In genomic region chrX:135345328-135345645, GRCh38 we compare ENCODE assay signal across 8 cellular contexts. TPM values are rescaled to one million over a fixed set of nuclear protein-coding genes. Genes with fewer than 3 reads are reported as not detected.
DNase-seq lines count a peak whose midpoint lies in the region; ATAC-seq and TF ChIP-seq lines count a peak whose summit lies in the region.

No MANE protein-coding gene starts in this region.

- H3K79me2 ChIP-seq in DOHH2 (ENCODE audit: control insufficient read depth, low read length) = peaks cover 35% of the 10 kb centered on the region

- H3K27ac ChIP-seq in DOHH2 (ENCODE audit: low read depth, low read length) = no peak overlapping the region

- peaks cover 8% of the 10 kb centered on the region for H3K36me3 Mint-ChIP-seq in MCF 10A (ENCODE audit: insufficient read depth, unreplicated experiment)

- POLR2A ChIA-PET in MCF 10A (lab: Yijun Ruan, JAX) = interaction anchor here (0.9 kb wide), 1 partner anchor 11 kb away, joined by 3 read pairs; no protein-coding TSS in a partner anchor

- H4K20me1 ChIP-seq in DOHH2 (ENCODE audit: control insufficient read depth, insufficient read depth, low read depth, low read length) = 0 out of 2 replicates have a peak, but pooled peaks cover 4% of the 10 kb centered on the region

- CTCF ChIA-PET in MCF 10A (lab: Yijun Ruan, JAX) = no interaction called here

- H3K4me1 Mint-ChIP-seq in MCF 10A (ENCODE audit: insufficient read depth, unreplicated experiment) = no peaks in the 10 kb centered on the region

- peaks cover 3% of the 10 kb centered on the region for H3K27me3 Mint-ChIP-seq in MCF 10A (ENCODE audit: insufficient read depth, unreplicated experiment)

- peaks cover 9% of the 10 kb centered on the region for H3K36me3 ChIP-seq in DOHH2 (ENCODE audit: control insufficient read depth, low read length)

- ATAC-seq in HG03439 (IDR thresholded peaks at IDR 0.05; ENCODE audit: unreplicated experiment) = no peak

- H3K4me3 ChIP-seq in DOHH2 (ENCODE audit: low read length) = peak overlapping the region; percentile 82

- H3K4me2 ChIP-seq in DOHH2 (ENCODE audit: low read length) = peak overlapping the region; percentile 76

- peaks cover 22% of the 10 kb centered on the region for H3K4me1 ChIP-seq in DOHH2 (ENCODE audit: control insufficient read depth, low read length)

- DNase-seq in NCI-H1092 (lab: John Stamatoyannopoulos, UW) (peak; percentile 49), MCF 10A (ENCODE audit: unreplicated experiment) (peak; percentile 75), left kidney (ENCODE audit: low read depth, low spot score) (peak; percentile 59), superior temporal gyrus (ENCODE audit: extremely low spot score) (peak; percentile 6), OCI-M1 (lab: John Stamatoyannopoulos, UW) (no peak), cerebellar cortex (ENCODE audit: low spot score) (no peak)

- no peak for TF ChIP-seq CTCF in DOHH2 (IDR thresholded peaks at IDR 0.05; ENCODE audit: low read depth, low read length, poor library complexity, severe bottlenecking)
- TF ChIP-seq CTCF in MCF 10A (IDR thresholded peaks at IDR 0.05; ENCODE audit: unreplicated experiment) = no peak

- no peaks in the 10 kb centered on the region for H3K9me3 ChIP-seq in DOHH2 (ENCODE audit: control insufficient read depth, insufficient read depth, low read length)

- intact Hi-C loops in MCF 10A (cut with micrococcal nuclease) = no loop called here

- H3K9me3 Mint-ChIP-seq in MCF 10A (ENCODE audit: unreplicated experiment) = no peaks in the 10 kb centered on the region

- H3F3A ChIP-seq in DOHH2 (ENCODE audit: control insufficient read depth, insufficient read depth) = no peaks in the 10 kb centered on the region

- no TSS peak for BruUV-seq in MCF 10A (replicated peaks; lab: Mats Ljungman, UMichigan)

- peak overlapping the region; percentile 81 for H3K4me3 Mint-ChIP-seq in MCF 10A (ENCODE audit: unreplicated experiment)

- H3K27me3 ChIP-seq in DOHH2 (ENCODE audit: control insufficient read depth, low read length) = no peaks in the 10 kb centered on the region

- H3K27ac Mint-ChIP-seq in MCF 10A (ENCODE audit: low read depth, unreplicated experiment) = peak overlapping the region; percentile 97

- H3K9me2 ChIP-seq in DOHH2 (replicated peaks; ENCODE audit: control insufficient read depth, low read length) = no peaks in the 10 kb centered on the region

RNA-seq across cellular contexts. Expression of gene ZNF449, which starts 0.7 kb away (rescaled TPM):
- total RNA-seq in MCF 10A (2022) = 6.2 and 7.6 TPM in 2 replicates

RNA-seq across cellular contexts. Expression of gene ZNF75D, which starts 1.4 kb away (rescaled TPM):
- 4.9 and 5.4 TPM in 2 replicates for total RNA-seq in MCF 10A (2022)

RNA-seq across cellular contexts. Expression of gene ETDC, which starts 36.0 kb away (rescaled TPM):
- total RNA-seq in MCF 10A (2022) = not detected in 2 replicates

Comparison
In these comparisons a context has a peak if more than half of its experiments do, and no peak if none do; other contexts are left out.
1. DNase-seq: peak in NCI-H1092 (single experiment), MCF 10A (single experiment), left kidney (single experiment) and superior temporal gyrus (single experiment); none in OCI-M1 (single experiment) and cerebellar cortex (single experiment).